Comparison of ENCODE assay signal across 15 cellular contexts in the genomic region with DNA sequence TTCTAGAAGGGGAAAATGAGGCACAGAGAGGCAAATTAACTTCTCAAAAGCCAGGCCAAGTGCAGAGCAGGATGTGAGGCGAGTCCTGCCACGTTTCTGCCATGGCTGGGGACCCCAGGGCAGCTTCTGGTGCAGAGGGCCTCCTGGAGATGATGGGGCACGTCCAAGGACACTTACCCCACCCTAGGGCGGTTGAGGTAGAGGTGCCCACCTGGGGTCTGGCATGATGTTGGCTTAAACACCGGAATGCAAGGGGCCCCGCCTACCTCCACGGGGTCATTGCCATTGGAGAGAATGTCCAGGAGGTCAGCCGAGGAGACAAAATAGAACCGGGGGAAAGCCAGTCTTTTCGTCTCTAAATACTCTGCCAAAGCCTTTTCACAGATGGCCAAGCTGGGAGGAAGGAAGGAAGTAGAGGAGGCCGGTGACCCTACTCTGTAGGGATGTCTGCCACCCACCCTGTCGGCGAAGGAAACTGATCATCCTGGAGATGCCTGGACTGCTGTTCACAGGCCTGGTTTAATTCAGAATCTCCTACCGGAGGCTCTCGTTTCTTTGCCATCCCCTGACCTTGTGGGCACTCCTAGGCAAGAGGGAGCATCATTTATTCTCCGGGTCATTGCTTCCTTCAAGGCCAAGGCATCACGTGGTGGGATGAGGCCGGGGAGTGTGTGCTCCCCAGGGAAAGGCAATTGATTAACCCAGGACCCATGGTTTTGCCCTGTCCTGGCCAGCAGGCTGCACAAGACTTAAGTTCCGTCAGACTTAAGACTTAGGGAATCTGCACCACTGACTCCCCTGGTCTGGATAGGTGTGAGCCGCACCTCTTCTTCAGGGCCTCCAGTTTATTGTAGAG.
DNase-seq lines count a peak whose midpoint lies in the region; ATAC-seq and TF ChIP-seq lines count a peak whose summit lies in the region.
"Had no signal": no experiment of that assay in that cellular context is flagged by ENCODE, and none has a peak within 500 bp of the region (broad histone marks: within the 10 kb centered on the region; RNA-seq: fewer than 3 reads in every experiment).

No MANE protein-coding gene starts in this region.

- H3K4me1 ChIP-seq in BLaER1 treated with 17β-estradiol and CSF1 and Interleukin-3, amounts not matched to agents 10 nM and 100 nM: peaks cover 10 to 25% (median 21%) of the 10 kb centered on the region in 10 experiments
- no peaks in the 10 kb centered on the region for H3K4me1 ChIP-seq in right lobe of liver
- no peaks in the 10 kb centered on the region for H3K4me1 ChIP-seq in aorta (ENCODE audit: control insufficient read depth in 1 of 2, insufficient read depth in 2 of 2, low read length in 2 of 2)

- no peak for TF ChIP-seq POLR2A in right lobe of liver (IDR thresholded peaks at IDR 0.05)

- peak; percentile 22 for DNase-seq in Right ventricle myocardium superior
- no peak for DNase-seq in cardiac septum (ENCODE audit: low spot score)
- DNase-seq in right lobe of liver: no peak
- DNase-seq in aorta: peak; percentile 31 to 44
- DNase-seq in NCI-H1105 (lab: John Stamatoyannopoulos, UW): no peak
- DNase-seq: AML-193; C1 segment of cervical spinal cord; CD4-positive, alpha-beta T cell; DMS79 treated with DMSO at 0.1 percent for 48 hours; EL; H7 had no signal

- H3K27me3 ChIP-seq in BLaER1 treated with 17β-estradiol and CSF1 and Interleukin-3, amounts not matched to agents 10 nM and 100 nM: no peaks in the 10 kb centered on the region
- H3K27me3 ChIP-seq in right lobe of liver: no peaks in the 10 kb centered on the region
- no peaks in the 10 kb centered on the region for H3K27me3 ChIP-seq in aorta (ENCODE audit: control insufficient read depth in 1 of 2, insufficient read depth in 2 of 2, low read length in 1 of 2)

- H3K4me3 ChIP-seq in BLaER1 treated with 17β-estradiol and CSF1 and Interleukin-3, amounts not matched to agents 10 nM and 100 nM: no peak overlapping the region
- H3K4me3 ChIP-seq in right lobe of liver (no peak overlapping the region), aorta (ENCODE audit: low read length in 2 of 2) (no peak overlapping the region)
- H3K4me3 ChIP-seq: GM23338 had no signal

- H3K9ac ChIP-seq in BLaER1 treated with 17β-estradiol and CSF1 and Interleukin-3, amounts not matched to agents 10 nM and 100 nM: no peak overlapping the region; a peak in 1 of 22 replicates

- WGBS in right lobe of liver (ENCODE audit: insufficient coverage, low coverage, low lambda C conversion rate, missing lambda C conversion rate): 55% methylated on average over 8 of the region's 20 CpGs
- 84 to 86% methylated on average over 20 of the region's 20 CpGs for WGBS in aorta, 2 donors

- peaks cover 0 to 21% (median 0%) of the 10 kb centered on the region in 11 experiments; a peak in 1 of 22 replicates for H3K36me3 ChIP-seq in BLaER1 treated with 17β-estradiol and CSF1 and Interleukin-3, amounts not matched to agents 10 nM and 100 nM
- H3K36me3 ChIP-seq in right lobe of liver (no peaks in the 10 kb centered on the region), aorta (ENCODE audit: control insufficient read depth in 1 of 2, insufficient read depth in 2 of 2, low read length in 1 of 2) (no peaks in the 10 kb centered on the region)

- intact Hi-C loops in Right ventricle myocardium superior (cut with DNase I) (no loop called here), cardiac septum (cut with DNase I) (no loop called here), right lobe of liver (cut with DNase I) (no loop called here), aorta (cut with DNase I) (no loop called here)

- peak overlapping the region in 1 of 11 experiments; percentile 8; a peak in 2 of 22 replicates for H3K27ac ChIP-seq in BLaER1 treated with 17β-estradiol and CSF1 and Interleukin-3, amounts not matched to agents 10 nM and 100 nM
- H3K27ac ChIP-seq in right lobe of liver (no peak overlapping the region), aorta (ENCODE audit: low read depth in 1 of 2, low read length in 2 of 2) (no peak overlapping the region)
- H3K27ac ChIP-seq: 22Rv1 had no signal

- TF ChIP-seq CTCF in right lobe of liver (IDR thresholded peaks at IDR 0.05): no peak

- peak overlapping the region; percentile 9 to 79 (median 59); a peak in 19 of 22 replicates for H3K4me2 ChIP-seq in BLaER1 treated with 17β-estradiol and CSF1 and Interleukin-3, amounts not matched to agents 10 nM and 100 nM
- H3K4me2 ChIP-seq: GM23338 had no signal

- no peaks in the 10 kb centered on the region for H4K20me1 ChIP-seq in BLaER1 treated with 17β-estradiol and CSF1 and Interleukin-3, amounts not matched to agents 10 nM and 100 nM

- H3K9me3 ChIP-seq in BLaER1 treated with 17β-estradiol and CSF1 and Interleukin-3, amounts not matched to agents 10 nM and 100 nM (replicated peaks in 1 of 11): no peaks in the 10 kb centered on the region
- H3K9me3 ChIP-seq in right lobe of liver (no peaks in the 10 kb centered on the region), aorta (ENCODE audit: control insufficient read depth, low read length) (no peaks in the 10 kb centered on the region)

- ATAC-seq in Right ventricle myocardium superior (ENCODE audit: poor library complexity): no peak
- ATAC-seq in right lobe of liver: peak in 3 of 4 donors; percentile 14 to 42 (median 26)
- ATAC-seq in aorta (ENCODE audit: low FRiP score): no peak
- ATAC-seq in HG03460 (IDR thresholded peaks at IDR 0.05; ENCODE audit: unreplicated experiment): no peak
- ATAC-seq: GM23338 had no signal

Comparison
In these comparisons a context has a peak if more than half of its experiments do, and no peak if none do; other contexts are left out.
1. DNase-seq: peak in Right ventricle myocardium superior (single experiment) and aorta (2 of 2); none in cardiac septum (single experiment), right lobe of liver (0 of 3) and NCI-H1105 (single experiment).
2. ATAC-seq: peak in right lobe of liver (3 of 4); none in Right ventricle myocardium superior (single experiment), aorta (single experiment) and HG03460 (single experiment).